1 cellular context compared by ENCODE assay signal in genomic region chr14:26598672-26599131, GRCh38.
TF ChIP-seq lines count a peak whose summit lies in the region.

No MANE protein-coding gene starts in this region.

TF ChIP-seq in HepG2, 621 proteins besides CTCF, POLR2A, EP300 and RAD21 (continued from another document):
- TF ChIP-seq ZNF687 (CRISPR knock-in tag; IDR thresholded peaks at IDR 0.05) = no peak
- no peak for TF ChIP-seq ZFAT (CRISPR knock-in tag; conservative IDR thresholded peaks at IDR 0.05)
- TF ChIP-seq ZNF430 (CRISPR knock-in tag; IDR thresholded peaks at IDR 0.05) = peak; percentile 16; the same call in 1 of the 2 replicates
- TF ChIP-seq HNF1B (CRISPR knock-in tag; IDR thresholded peaks at IDR 0.05) = no peak
- TF ChIP-seq MTF1 (CRISPR knock-in tag; IDR thresholded peaks at IDR 0.05) = no peak
- TF ChIP-seq ZNF841 (CRISPR knock-in tag; IDR thresholded peaks at IDR 0.05; ENCODE audit: borderline replicate concordance) = no peak
- TF ChIP-seq NFKBIZ (CRISPR knock-in tag; IDR thresholded peaks at IDR 0.05) = no peak
- no peak for TF ChIP-seq SSRP1 (CRISPR knock-in tag; IDR thresholded peaks at IDR 0.05)
- TF ChIP-seq KLF9 (CRISPR knock-in tag; IDR thresholded peaks at IDR 0.05; ENCODE audit: low read depth) = no peak
- no peak for TF ChIP-seq GABPA (IDR thresholded peaks at IDR 0.05; ENCODE audit: low read depth, low read length)
- TF ChIP-seq GABPA (CRISPR knock-in tag; IDR thresholded peaks at IDR 0.05; ENCODE audit: low read depth) = 0 out of 2 replicates have a peak, but pooled peaks have one; percentile 15
- TF ChIP-seq ZNF564 (CRISPR knock-in tag; IDR thresholded peaks at IDR 0.05) = 0 out of 2 replicates have a peak, but pooled peaks have one; percentile 22
- no peak for TF ChIP-seq NR1H2 (CRISPR knock-in tag; IDR thresholded peaks at IDR 0.05; ENCODE audit: borderline replicate concordance, low read depth)
- no peak for TF ChIP-seq SYNCRIP (IDR thresholded peaks at IDR 0.05; ENCODE audit: insufficient read depth, low read depth, low read length)
- TF ChIP-seq CREBL2 (CRISPR knock-in tag; IDR thresholded peaks at IDR 0.05; ENCODE audit: borderline replicate concordance) = no peak
- TF ChIP-seq ZNF10 (CRISPR knock-in tag; IDR thresholded peaks at IDR 0.05; ENCODE audit: borderline replicate concordance, low read depth) = no peak
